ENCODE assay signal across 18 cellular contexts in the genomic region with DNA sequence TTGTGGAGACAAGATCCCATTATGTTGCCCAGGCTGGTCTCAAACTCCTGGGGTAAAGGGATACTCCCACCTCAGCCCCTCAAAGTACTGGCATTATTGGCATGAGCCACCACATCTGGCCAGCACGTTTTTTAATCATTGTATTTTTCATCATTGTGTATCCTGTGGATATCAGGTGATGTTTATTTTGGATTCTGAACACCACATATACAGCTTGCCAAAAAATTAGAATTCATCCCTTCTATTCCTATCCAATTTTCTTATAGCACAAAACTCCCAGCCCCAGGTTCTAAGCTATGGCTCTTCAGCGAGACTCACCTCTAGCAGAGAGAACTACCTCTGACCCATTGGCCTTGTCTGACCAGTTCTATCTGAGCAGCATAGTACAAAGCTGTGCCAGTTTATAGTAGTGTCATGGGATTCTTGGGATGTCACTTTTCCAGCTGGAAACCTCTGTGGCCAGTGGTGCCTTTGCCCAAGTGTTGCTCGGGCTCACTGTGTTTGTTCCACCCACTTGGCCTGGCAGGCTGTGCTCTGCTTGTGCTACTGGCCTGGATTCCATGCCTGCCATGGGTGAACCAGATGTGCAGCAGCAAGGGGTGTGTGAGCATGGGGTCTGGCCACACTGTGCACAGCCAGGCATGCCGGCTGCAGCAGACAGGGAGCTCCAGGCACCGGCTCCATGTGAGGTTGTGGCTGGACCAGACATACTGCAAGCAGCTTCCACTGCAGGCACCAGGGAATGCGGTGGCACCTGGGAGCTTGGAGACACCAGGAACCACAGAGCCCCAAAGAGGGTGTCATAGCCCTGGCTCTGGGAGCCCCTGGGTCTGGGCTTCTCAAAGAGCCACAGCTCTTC. TPM values are rescaled to one million over a fixed set of nuclear protein-coding genes. Genes with fewer than 3 reads are reported as not detected.
DNase-seq lines count a peak whose midpoint lies in the region; TF ChIP-seq lines count a peak whose summit lies in the region.
"Had no signal": no experiment of that assay in that cellular context is flagged by ENCODE, and none has a peak within 500 bp of the region (broad histone marks: within the 10 kb centered on the region; RNA-seq: fewer than 3 reads in every experiment).

No MANE protein-coding gene starts in this region.

- no peak for TF ChIP-seq CTCF in LNCaP clone FGC (IDR thresholded peaks at IDR 0.05; ENCODE audit: control insufficient read depth, extremely low read depth, insufficient read depth)

- H3K4me1 ChIP-seq in neuronal stem cell (ENCODE audit: control insufficient read depth in 2 of 2, insufficient read depth in 1 of 2, low read depth in 1 of 2, low read length in 2 of 2), result no peaks in the 10 kb centered on the region

- no peak overlapping the region for H2AK5ac ChIP-seq in neuronal stem cell (ENCODE audit: low read depth, low read length)

- H2BK15ac ChIP-seq in neuronal stem cell (ENCODE audit: low read length), result no peak overlapping the region

- no peak overlapping the region for H2BK5ac ChIP-seq in neuronal stem cell (ENCODE audit: low read length)

- no peak overlapping the region for H3K4me2 ChIP-seq in neuronal stem cell (ENCODE audit: insufficient read depth, low read length, poor library complexity, severe bottlenecking)

- H3K18ac ChIP-seq in neuronal stem cell (ENCODE audit: low read length), result peak overlapping the region; percentile 16

- H3K9ac ChIP-seq in neuronal stem cell (ENCODE audit: low read depth, low read length, poor library complexity), result no peak overlapping the region
- H3K9ac ChIP-seq: GM23248 had no signal

- H2BK120ac ChIP-seq in neuronal stem cell (ENCODE audit: low read depth, low read length), result no peak overlapping the region

- H3K36me3 ChIP-seq in neuronal stem cell (replicated peaks in 1 of 2; ENCODE audit: control insufficient read depth in 2 of 2, insufficient read depth in 2 of 2, low read length in 2 of 2), result peaks cover 12 to 48% of the 10 kb centered on the region in 2 donors

- H3K14ac ChIP-seq in neuronal stem cell (ENCODE audit: low read length), result peak overlapping the region; percentile 97

- no peak overlapping the region for H3K4me3 ChIP-seq in LNCaP clone FGC (ENCODE audit: low read depth, low read length)
- peak overlapping the region in 1 of 2 donors; percentile 65 for H3K4me3 ChIP-seq in neuronal stem cell (ENCODE audit: low read length in 2 of 2)
- H3K4me3 ChIP-seq: GM23248 had no signal

- no peak overlapping the region for H3K4ac ChIP-seq in neuronal stem cell (ENCODE audit: low read length)

- DNase-seq in activated effector memory CD4-positive, alpha-beta T cell treated with anti-CD3 and anti-CD28 coated beads, Interleukin-2, amount 50 U/mL, for 16 hours, result peak; percentile 44
- no peak for DNase-seq in activated effector memory CD4-positive, alpha-beta T cell treated with Interleukin-2 at 50 U/mL for 16 hours
- DNase-seq in LNCaP clone FGC (ENCODE audit: low read depth) (peak; percentile 36), fibroblast of gingiva (ENCODE audit: low read depth) (peak; percentile 48), neuronal stem cell (ENCODE audit: low spot score) (no peak), NCI-H2171 treated with DMSO at 0.1 percent for 48 hours (lab: John Stamatoyannopoulos, UW) (no peak), NCI-H2081 treated with DMSO at 0.1 percent for 48 hours (lab: John Stamatoyannopoulos, UW) (no peak), NCI-H446 treated with DMSO at 0.1 percent for 48 hours (lab: John Stamatoyannopoulos, UW) (no peak)
- DNase-seq: DMS153, HFFc6, KBM-7, NCI-H1092, NCI-H1694, NCI-H446, NCI-H748 treated with DMSO at 0.1 percent for 48 hours, SIG-M5 had no signal

- no peak overlapping the region for H3K27ac ChIP-seq in neuronal stem cell (replicated peaks; ENCODE audit: low read length)
- H3K27ac ChIP-seq: C4-2B, GM23248 had no signal

- peak overlapping the region; percentile 49 for H4K8ac ChIP-seq in neuronal stem cell (ENCODE audit: low read depth, low read length)

- no CpG with 5 or more reads among the region's 6 CpGs for WGBS in neuronal stem cell (ENCODE audit: extremely low coverage in 2 of 2, insufficient read length in 2 of 2, insufficient replicate concordance in 1 of 2), 2 donors

- H3K23ac ChIP-seq in neuronal stem cell (ENCODE audit: low read depth, low read length, poor library complexity), result peak overlapping the region; percentile 90

- H4K91ac ChIP-seq in neuronal stem cell (ENCODE audit: low read depth, low read length, poor library complexity), result no peak overlapping the region

- no peaks in the 10 kb centered on the region for H3K27me3 ChIP-seq in neuronal stem cell (ENCODE audit: control insufficient read depth in 3 of 3, insufficient read depth in 3 of 3, low read depth in 1 of 3, low read length in 3 of 3)

- H2BK12ac ChIP-seq in neuronal stem cell (ENCODE audit: low read length), result no peak overlapping the region

- no peaks in the 10 kb centered on the region for H3K79me1 ChIP-seq in neuronal stem cell (ENCODE audit: low read depth, low read length)

- no peak overlapping the region for H2AFZ ChIP-seq in neuronal stem cell (ENCODE audit: low read length)
- H2AFZ ChIP-seq: GM23248 had no signal

- peaks cover 0 to 2% of the 10 kb centered on the region in 2 donors for H3K9me3 ChIP-seq in neuronal stem cell (replicated peaks in 1 of 2; ENCODE audit: control insufficient read depth in 2 of 2, insufficient read depth in 1 of 2, low read depth in 1 of 2, low read length in 2 of 2)

RNA-seq across cellular contexts. Expression of gene TIMELESS, which starts 37.2 kb away (rescaled TPM):
- polyA plus RNA-seq in neuronal stem cell (2013, experiment 1 of 2), result 67.8 TPM
- polyA plus RNA-seq in neuronal stem cell (2013, experiment 2 of 2), result 67.8 TPM

RNA-seq across cellular contexts. Expression of gene MIP, which starts 42.4 kb away (rescaled TPM):
- 0.08 TPM for polyA plus RNA-seq in neuronal stem cell (2013, experiment 1 of 2)
- polyA plus RNA-seq in neuronal stem cell (2013, experiment 2 of 2), result 0.06 TPM
- polyA plus RNA-seq: GM23248 had no signal

RNA-seq across cellular contexts. Expression of gene APOF, which starts 49.4 kb away (rescaled TPM):
- polyA plus RNA-seq in neuronal stem cell (2013, experiment 1 of 2), result not detected
- polyA plus RNA-seq in neuronal stem cell (2013, experiment 2 of 2), result not detected
- polyA plus RNA-seq: GM23248 had no signal

RNA-seq across cellular contexts. Expression of gene STAT2, which starts 52.1 kb away (rescaled TPM):
- 22.3 TPM for polyA plus RNA-seq in neuronal stem cell (2013, experiment 1 of 2)
- polyA plus RNA-seq in neuronal stem cell (2013, experiment 2 of 2), result 24.5 TPM

RNA-seq across cellular contexts. Expression of gene SPRYD4, which starts 56.4 kb away (rescaled TPM):
- 1.0 TPM for polyA plus RNA-seq in neuronal stem cell (2013, experiment 1 of 2)
- 0.97 TPM for polyA plus RNA-seq in neuronal stem cell (2013, experiment 2 of 2)

Comparison
In these comparisons a context has a peak if more than half of its experiments do, and no peak if none do; other contexts are left out.
1. DNase-seq: peak in activated effector memory CD4-positive, alpha-beta T cell treated with anti-CD3 and anti-CD28 coated beads, Interleukin-2, amount 50 U/mL, for 16 hours (single experiment), LNCaP clone FGC (single experiment) and fibroblast of gingiva (single experiment); none in activated effector memory CD4-positive, alpha-beta T cell treated with Interleukin-2 at 50 U/mL for 16 hours (single experiment), neuronal stem cell (single experiment), NCI-H2171 treated with DMSO at 0.1 percent for 48 hours (single experiment), NCI-H2081 treated with DMSO at 0.1 percent for 48 hours (single experiment) and NCI-H446 treated with DMSO at 0.1 percent for 48 hours (single experiment).